18 cellular contexts compared by ENCODE assay signal in the genomic region with DNA sequence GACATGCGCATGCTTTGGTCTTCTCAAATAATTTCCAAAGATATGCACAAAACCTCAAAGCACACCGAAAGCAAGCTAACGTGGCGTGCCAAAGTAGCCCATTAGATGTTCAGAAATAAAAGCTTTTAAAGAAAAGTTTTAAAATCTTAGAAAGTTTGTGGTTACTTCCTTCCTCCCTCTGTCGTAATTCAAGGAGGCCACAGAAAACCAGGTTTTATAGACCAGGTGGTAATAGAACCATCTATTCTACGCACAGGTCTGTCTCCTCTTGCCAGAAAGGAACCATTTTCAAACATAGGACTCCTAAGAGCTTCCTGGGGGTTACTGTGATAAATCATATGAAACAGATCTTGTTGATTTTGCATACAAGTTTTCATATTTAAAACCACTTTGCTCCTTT.
"Had no signal": no experiment of that assay in that cellular context is flagged by ENCODE, and none has a peak within 500 bp of the region (broad histone marks: within the 10 kb centered on the region; RNA-seq: fewer than 3 reads in every experiment).

No MANE protein-coding gene starts in this region.

- ATAC-seq: heart left ventricle; sciatic nerve; stimulated activated naive B cell treated with anti-CD40 and anti-IgM and Interleukin-4, amounts not matched to agents 10 μg/mL and 1 μg/mL and 100 μg/mL, for 72 hours; stimulated activated naive CD8-positive, alpha-beta T cell treated with anti-CD3 and anti-CD28 coated beads, Interleukin-15, amount 100 ng/mL, for 72 hours; upper lobe of right lung had no signal

- DNase-seq: dorsolateral prefrontal cortex; effector CD8-positive, alpha-beta T cell; heart left ventricle; hippocampal formation; mesendoderm; naive B cell; spleen; stimulated activated CD4-positive, alpha-beta T cell treated with anti-CD3 and anti-CD28 coated beads, Interleukin-15, amount 100 ng/mL, for 24 hours; stimulated activated CD4-positive, alpha-beta T cell treated with anti-CD3 and anti-CD28 coated beads, Interleukin-2, amount 100 ng/mL, for 24 hours; stimulated activated CD4-positive, alpha-beta T cell treated with anti-CD3 and anti-CD28 coated beads, Interleukin-4, amount 100 ng/mL, for 4 hours; stimulated activated naive B cell treated with anti-CD40 and anti-IgM and Interleukin-4, amounts not matched to agents 10 μg/mL and 1 μg/mL and 100 μg/mL, for 72 hours; stimulated activated naive CD8-positive, alpha-beta T cell treated with anti-CD3 and anti-CD28 coated beads, Interleukin-15, amount 100 ng/mL, for 72 hours; testis; upper lobe of right lung had no signal

- H3K27ac Mint-ChIP-seq: stimulated activated naive B cell treated with anti-CD40 and anti-IgM and Interleukin-4, amounts not matched to agents 10 μg/mL and 1 μg/mL and 100 μg/mL, for 72 hours; stimulated activated naive CD8-positive, alpha-beta T cell treated with anti-CD3 and anti-CD28 coated beads, Interleukin-15, amount 100 ng/mL, for 72 hours had no signal

- H3K27me3 Mint-ChIP-seq: naive B cell; stimulated activated naive B cell treated with anti-CD40 and anti-IgM and Interleukin-4, amounts not matched to agents 10 μg/mL and 1 μg/mL and 100 μg/mL, for 72 hours; stimulated activated naive CD8-positive, alpha-beta T cell treated with anti-CD3 and anti-CD28 coated beads, Interleukin-15, amount 100 ng/mL, for 72 hours had no signal

- H3K9me3 Mint-ChIP-seq: stimulated activated naive B cell treated with anti-CD40 and anti-IgM and Interleukin-4, amounts not matched to agents 10 μg/mL and 1 μg/mL and 100 μg/mL, for 72 hours had no signal

- H3K27me3 ChIP-seq: dorsolateral prefrontal cortex, heart left ventricle, neutrophil, spleen, testis, tibial nerve, upper lobe of right lung, vagina had no signal

- H3K36me3 ChIP-seq: heart left ventricle, tibial nerve, upper lobe of right lung, vagina had no signal

- H3K9me3 ChIP-seq: heart left ventricle, neutrophil, spleen, testis, tibial nerve, upper lobe of right lung, vagina had no signal

- H3K4me3 ChIP-seq: heart left ventricle, spleen, testis, tibial nerve, upper lobe of right lung, vagina had no signal

- H3K4me3 Mint-ChIP-seq: naive B cell; stimulated activated naive B cell treated with anti-CD40 and anti-IgM and Interleukin-4, amounts not matched to agents 10 μg/mL and 1 μg/mL and 100 μg/mL, for 72 hours had no signal

- H3K4me1 ChIP-seq: heart left ventricle, testis, upper lobe of right lung, vagina had no signal

- H3K4me1 Mint-ChIP-seq: stimulated activated naive B cell treated with anti-CD40 and anti-IgM and Interleukin-4, amounts not matched to agents 10 μg/mL and 1 μg/mL and 100 μg/mL, for 72 hours had no signal
